In the genomic region with DNA sequence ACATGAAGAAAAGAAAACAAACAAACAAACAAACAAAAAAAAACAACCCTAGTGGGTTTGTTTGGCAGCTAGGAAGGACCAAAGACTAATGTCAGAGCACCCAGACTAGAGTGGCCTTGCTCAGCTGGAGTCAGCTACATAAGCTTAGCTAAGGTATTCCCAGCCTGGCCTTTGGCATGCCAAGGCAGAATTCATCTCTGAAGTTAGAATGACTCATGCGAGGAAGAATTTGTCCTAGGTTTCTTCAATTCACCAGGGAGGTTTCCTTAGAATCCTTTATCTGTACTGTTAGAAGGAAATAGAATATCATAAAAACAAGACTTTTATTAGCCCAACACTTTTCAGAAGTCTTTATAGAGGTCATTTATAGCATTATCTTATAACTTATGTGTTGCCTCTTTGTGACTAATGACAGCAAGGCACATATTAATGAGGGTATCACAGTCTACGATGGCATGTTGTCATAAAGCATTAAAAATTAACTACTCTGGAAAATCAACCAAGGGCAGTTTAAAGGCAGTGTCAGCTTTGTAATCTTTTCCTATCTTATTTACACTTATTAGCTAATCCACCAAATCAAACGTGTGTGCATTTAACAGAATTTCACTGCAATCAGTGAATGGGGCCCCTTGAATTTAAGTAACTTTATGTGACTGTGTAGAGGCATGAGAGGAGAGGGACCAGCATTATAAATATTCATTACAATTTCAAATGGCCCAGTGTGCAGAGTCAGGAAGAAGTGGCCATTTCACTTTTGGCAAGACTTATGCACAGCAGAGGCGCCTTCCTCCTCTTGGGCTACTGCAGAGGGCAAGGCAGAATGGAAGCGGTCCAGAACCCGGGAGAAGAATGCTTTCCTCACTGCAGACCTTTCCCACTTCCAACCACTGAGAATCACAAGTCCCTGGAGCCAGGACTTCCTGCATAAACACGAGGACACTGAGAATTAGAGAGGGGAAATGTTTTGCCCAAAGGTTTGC, we compare ENCODE assay signal across 9 cellular contexts. TPM values are rescaled to one million over a fixed set of nuclear protein-coding genes. Genes with fewer than 3 reads are reported as not detected.
DNase-seq lines count a peak whose midpoint lies in the region; ATAC-seq and TF ChIP-seq lines count a peak whose summit lies in the region.
"Had no signal": no experiment of that assay in that cellular context is flagged by ENCODE, and none has a peak within 500 bp of the region (broad histone marks: within the 10 kb centered on the region; RNA-seq: fewer than 3 reads in every experiment).

No MANE protein-coding gene starts in this region.

- DNase-seq in H9 (peak; percentile 57), SW480 (ENCODE audit: low spot score) (peak; percentile 56), heart right ventricle (no peak), skeletal muscle cell (ENCODE audit: low read depth) (peak; percentile 12), DMS79 treated with DMSO at 0.1 percent for 48 hours (lab: John Stamatoyannopoulos, UW) (no peak), NCI-H1436 (lab: John Stamatoyannopoulos, UW) (no peak)
- DNase-seq in stimulated activated CD4-positive, alpha-beta T cell treated with anti-CD3 and anti-CD28 coated beads, Interleukin-1b, Interleukin-23, amount 100 ng/mL, for 48 hours: no peak

- H3K4ac ChIP-seq in H9 (ENCODE audit: low read depth, low read length): no peak overlapping the region

- H3K27ac Mint-ChIP-seq in H9: no peak overlapping the region; a peak in 1 of 7 replicates

- no peak overlapping the region for H4K91ac ChIP-seq in H9 (ENCODE audit: insufficient read length, low read depth, low read length)

- H3K4me3 Mint-ChIP-seq in H9: no peak overlapping the region

- H3K36me3 Mint-ChIP-seq in H9 (ENCODE audit: insufficient read depth in 1 of 3, low read depth in 3 of 3): no peaks in the 10 kb centered on the region

- H3K14ac ChIP-seq in H9 (ENCODE audit: insufficient read depth, low read length): no peak overlapping the region

- no peak overlapping the region for H3K56ac ChIP-seq in H9 (ENCODE audit: insufficient read length, low read depth, low read length)

- H2BK15ac ChIP-seq in H9 (ENCODE audit: low read depth, low read length): no peak overlapping the region

- no peak overlapping the region for H2AFZ ChIP-seq in H9 (ENCODE audit: low read length)

- no peak overlapping the region for H3K18ac ChIP-seq in H9 (ENCODE audit: insufficient read length, low read depth, low read length)

- H3K23me2 ChIP-seq in H9 (ENCODE audit: insufficient read length, low read depth, low read length, poor library complexity, severe bottlenecking): no peaks in the 10 kb centered on the region

- H3K27ac ChIP-seq in H9 (ENCODE audit: insufficient read length, low read depth, low read length): no peak overlapping the region
- peak overlapping the region in 2 of 10 donors; percentile 22 to 49 for H3K27ac ChIP-seq in heart right ventricle
- H3K27ac ChIP-seq: KMS-11 had no signal

- no peak overlapping the region for H4K8ac ChIP-seq in H9 (replicated peaks; ENCODE audit: insufficient read length, low read depth, low read length)

- H4K20me1 ChIP-seq in H9 (ENCODE audit: control insufficient read depth, insufficient read depth, insufficient read length): no peaks in the 10 kb centered on the region

- H4K5ac ChIP-seq in H9 (ENCODE audit: insufficient read length, low read depth, low read length): no peak overlapping the region

- H3K23ac ChIP-seq in H9 (ENCODE audit: insufficient read length, low read depth, low read length): no peak overlapping the region

- no peak overlapping the region for H2AK5ac ChIP-seq in H9 (ENCODE audit: insufficient read length, low read length)

- H2BK120ac ChIP-seq in H9 (ENCODE audit: low read depth, low read length, poor library complexity, severe bottlenecking): no peak overlapping the region

- H3K9me3 ChIP-seq in H9 (ENCODE audit: control insufficient read depth, low read depth, low read length) (no peaks in the 10 kb centered on the region), heart right ventricle (no peaks in the 10 kb centered on the region)

- peaks cover 0 to 4% (median 0%) of the 10 kb centered on the region in 9 donors for H3K36me3 ChIP-seq in heart right ventricle

- H3K27me3 ChIP-seq in H9 (ENCODE audit: insufficient read depth, low read length) (no peaks in the 10 kb centered on the region), heart right ventricle (peaks cover 0 to 5% (median 0%) of the 10 kb centered on the region in 7 donors)

- H3K4me3 ChIP-seq in heart right ventricle (no peak overlapping the region), skeletal muscle cell (ENCODE audit: low read depth, low read length) (no peak overlapping the region)

- TF ChIP-seq CTCF in H9 (conservative IDR thresholded peaks at IDR 0.05) (no peak), heart right ventricle (IDR thresholded peaks at IDR 0.05) (no peak)

- H3K4me1 ChIP-seq in H9 (ENCODE audit: insufficient read depth, low read length) (no peaks in the 10 kb centered on the region), heart right ventricle (peaks cover 0 to 43% (median 37%) of the 10 kb centered on the region in 9 donors)

- H2BK5ac ChIP-seq in H9 (ENCODE audit: insufficient read length, low read length): no peak overlapping the region

- intact Hi-C loops in heart right ventricle (cut with DNase I): loop anchor here (2.0 to 5.0 kb wide), 3 partner anchors 101 to 103 kb away; no protein-coding TSS in a partner anchor

- no peak overlapping the region for H2BK12ac ChIP-seq in H9 (ENCODE audit: insufficient read length, low read depth, low read length)

- H3K4me1 Mint-ChIP-seq in H9: peaks cover 3 to 7% of the 10 kb centered on the region in 2 experiments; a peak in 2 of 4 replicates

- peak in 6 of 8 donors; percentile 30 to 70 (median 46) for ATAC-seq in heart right ventricle
- no peak for ATAC-seq in GM21529 (IDR thresholded peaks at IDR 0.05; ENCODE audit: unreplicated experiment)

- H3K27me3 Mint-ChIP-seq in H9 (ENCODE audit: low read depth): peaks cover 40% of the 10 kb centered on the region

- no peak overlapping the region for H3T11ph ChIP-seq in H9 (ENCODE audit: low read length)

- WGBS in H9 (ENCODE audit: extremely low coverage, insufficient read length, low lambda C conversion rate): no CpG with 5 or more reads among the region's 7 CpGs
- 22 to 23% methylated on average over 7 of the region's 7 CpGs for WGBS in heart right ventricle, 2 donors

- H3K9ac ChIP-seq in H9 (ENCODE audit: extremely low read depth, insufficient read length, low read length): no peak overlapping the region
- H3K9ac ChIP-seq: KMS-11 had no signal

- no peaks in the 10 kb centered on the region for H3K79me1 ChIP-seq in H9 (ENCODE audit: insufficient read depth, low read depth, low read length, poor library complexity, severe bottlenecking)

- H3K79me2 ChIP-seq in H9 (ENCODE audit: insufficient read depth, low read length): no peaks in the 10 kb centered on the region

- H2BK20ac ChIP-seq in H9 (ENCODE audit: low read depth, low read length, poor library complexity, severe bottlenecking): no peak overlapping the region

- no peak overlapping the region for H3K4me2 ChIP-seq in H9 (ENCODE audit: insufficient read depth, insufficient read length, low read length)
- H3K4me2 ChIP-seq: KMS-11 had no signal

- no peaks in the 10 kb centered on the region; a peak in 1 of 5 replicates for H3K9me3 Mint-ChIP-seq in H9

RNA-seq across cellular contexts. Expression of a gene that starts 36.3 kb away (rescaled TPM):
- total RNA-seq in H9 (2021) (not detected in 2 replicates), heart right ventricle (100 to 1,000 TPM in 5 of 10 donors, 10 to 100 TPM in 5; 80.0 to 186 (median 108) TPM)
- 10 to 100 TPM; 12.2 to 43.7 TPM for polyA plus RNA-seq in heart right ventricle

Comparison
In these comparisons a context has a peak if more than half of its experiments do, and no peak if none do; other contexts are left out.
1. DNase-seq: peak in H9 (single experiment), SW480 (single experiment) and skeletal muscle cell (single experiment); none in heart right ventricle (0 of 2), DMS79 treated with DMSO at 0.1 percent for 48 hours (single experiment), NCI-H1436 (single experiment) and stimulated activated CD4-positive, alpha-beta T cell treated with anti-CD3 and anti-CD28 coated beads, Interleukin-1b, Interleukin-23, amount 100 ng/mL, for 48 hours (single experiment).
2. RNA of a gene that starts 36.3 kb away (total RNA-seq): 80.0 to 186 TPM in heart right ventricle; not detected in H9; every median in the first group is over 10 times any median in the second.